In genomic region chr10:3671431-3671955, GRCh38 we compare ENCODE assay signal across 13 cellular contexts.
"Had no signal": no experiment of that assay in that cellular context is flagged by ENCODE, and none has a peak within 500 bp of the region (broad histone marks: within the 10 kb centered on the region; RNA-seq: fewer than 3 reads in every experiment).

No MANE protein-coding gene starts in this region.

- H3K27me3 ChIP-seq: pancreas, thyroid gland had no signal

- H3K4me3 ChIP-seq: lower lobe of right lung, pancreas, thyroid gland had no signal

- H3K27ac ChIP-seq: epithelial cell of prostate, lower lobe of right lung, pancreas, thyroid gland had no signal

- H3K9me3 Mint-ChIP-seq: activated B cell treated with CpG ODN at 0.5 μM for 24 hours; activated T-helper 1 cell treated with anti-CD3 and anti-CD28 coated beads, Interleukin-12 subunit alpha, Interleukin-12 subunit beta, Interleukin-2, Interleukin-4 antibody, amounts not matched to agents 30 ng/mL and 10 ng/mL and 1 ng/mL, durations not matched to agents 14 hours and 24 hours and 36 hours; mesothelial cell of epicardium; stimulated activated memory B cell treated with anti-CD40 and anti-IgM and Interleukin-4, amounts not matched to agents 10 μg/mL and 1 μg/mL and 100 μg/mL, for 72 hours had no signal

- H3K27ac Mint-ChIP-seq: activated B cell treated with CpG ODN at 0.5 μM for 24 hours; activated T-helper 1 cell treated with anti-CD3 and anti-CD28 coated beads, Interleukin-12 subunit alpha, Interleukin-12 subunit beta, Interleukin-2, Interleukin-4 antibody, amounts not matched to agents 30 ng/mL and 10 ng/mL and 1 ng/mL, durations not matched to agents 14 hours and 24 hours and 36 hours; mesothelial cell of epicardium; stimulated activated memory B cell treated with anti-CD40 and anti-IgM and Interleukin-4, amounts not matched to agents 10 μg/mL and 1 μg/mL and 100 μg/mL, for 72 hours had no signal

- ATAC-seq: left colon; lower lobe of right lung; pancreas; stimulated activated memory B cell treated with anti-CD40 and anti-IgM and Interleukin-4, amounts not matched to agents 10 μg/mL and 1 μg/mL and 100 μg/mL, for 72 hours had no signal

- H3K9me3 ChIP-seq: lower lobe of right lung, pancreas, thyroid gland had no signal

- DNase-seq: activated B cell treated with CpG ODN at 0.5 μM for 24 hours; activated CD4-positive, alpha-beta T cell treated with anti-CD3 and anti-CD28 coated beads, Interleukin-2, amount 50 U/mL, for 1 hour; aorta; head of caudate nucleus; left colon; lower lobe of right lung; pancreas; stimulated activated CD4-positive, alpha-beta T cell treated with anti-CD3 and anti-CD28 coated beads, Interleukin-2, amount 100 ng/mL, for 48 hours; thyroid gland had no signal

- H3K4me3 Mint-ChIP-seq: activated B cell treated with CpG ODN at 0.5 μM for 24 hours; activated T-helper 1 cell treated with anti-CD3 and anti-CD28 coated beads, Interleukin-12 subunit alpha, Interleukin-12 subunit beta, Interleukin-2, Interleukin-4 antibody, amounts not matched to agents 30 ng/mL and 10 ng/mL and 1 ng/mL, durations not matched to agents 14 hours and 24 hours and 36 hours; mesothelial cell of epicardium; stimulated activated memory B cell treated with anti-CD40 and anti-IgM and Interleukin-4, amounts not matched to agents 10 μg/mL and 1 μg/mL and 100 μg/mL, for 72 hours had no signal

- H3K36me3 ChIP-seq: lower lobe of right lung, pancreas, thyroid gland had no signal

- H3K36me3 Mint-ChIP-seq: mesothelial cell of epicardium; stimulated activated memory B cell treated with anti-CD40 and anti-IgM and Interleukin-4, amounts not matched to agents 10 μg/mL and 1 μg/mL and 100 μg/mL, for 72 hours had no signal
